ENCODE assay signal across 8 cellular contexts in genomic region chr3:109806929-109807328, GRCh38.
DNase-seq lines count a peak whose midpoint lies in the region; ATAC-seq, FAIRE-seq and TF ChIP-seq lines count a peak whose summit lies in the region.

No MANE protein-coding gene starts in this region.

- BruUV-seq in OCI-LY7 (replicated peaks; lab: Mats Ljungman, UMichigan) = no TSS peak

- H3K9me2 ChIP-seq in OCI-LY7 (ENCODE audit: insufficient read depth, low read length) = no peaks in the 10 kb centered on the region

- no peak overlapping the region for H3K9ac ChIP-seq in kidney (ENCODE audit: low read length in 2 of 2)

- H3K4me3 Mint-ChIP-seq in activated naive CD8-positive, alpha-beta T cell treated with anti-CD3 and anti-CD28 coated beads, Interleukin-2, amount 50 U/mL, for 24 hours = peak overlapping the region; percentile 39
- peak overlapping the region; percentile 69 for H3K4me3 Mint-ChIP-seq in natural killer cell treated with Interleukin-12 subunit alpha and Interleukin-12 subunit beta and Interleukin-15 and Interleukin-18, amount 100 ng/mL, for 72 hours

- H3K4me1 Mint-ChIP-seq in activated naive CD8-positive, alpha-beta T cell treated with anti-CD3 and anti-CD28 coated beads, Interleukin-2, amount 50 U/mL, for 24 hours = peaks cover 49% of the 10 kb centered on the region
- peaks cover 33 to 39% of the 10 kb centered on the region in 2 donors for H3K4me1 Mint-ChIP-seq in natural killer cell treated with Interleukin-12 subunit alpha and Interleukin-12 subunit beta and Interleukin-15 and Interleukin-18, amount 100 ng/mL, for 72 hours (ENCODE audit: low read depth in 2 of 2)

- H3K27me3 Mint-ChIP-seq in activated naive CD8-positive, alpha-beta T cell treated with anti-CD3 and anti-CD28 coated beads, Interleukin-2, amount 50 U/mL, for 24 hours = peaks cover 2% of the 10 kb centered on the region
- H3K27me3 Mint-ChIP-seq in natural killer cell treated with Interleukin-12 subunit alpha and Interleukin-12 subunit beta and Interleukin-15 and Interleukin-18, amount 100 ng/mL, for 72 hours = no peaks in the 10 kb centered on the region

- H3K9me3 Mint-ChIP-seq in activated naive CD8-positive, alpha-beta T cell treated with anti-CD3 and anti-CD28 coated beads, Interleukin-2, amount 50 U/mL, for 24 hours = peaks cover 24% of the 10 kb centered on the region
- peaks cover 9% of the 10 kb centered on the region for H3K9me3 Mint-ChIP-seq in natural killer cell treated with Interleukin-12 subunit alpha and Interleukin-12 subunit beta and Interleukin-15 and Interleukin-18, amount 100 ng/mL, for 72 hours

- no peak for FAIRE-seq in kidney (lab: Jason Lieb, UNC)

- POLR2A ChIA-PET in OCI-LY7 (lab: Charles Lee) = interaction anchor here (0.8 kb wide), 1 partner anchor 685 kb away, joined by 3 read pairs; no protein-coding TSS in a partner anchor

- H3K27ac ChIP-seq in OCI-LY7 (ENCODE audit: low read depth, low read length, poor library complexity, severe bottlenecking) = no peak overlapping the region
- no peak overlapping the region for H3K27ac ChIP-seq in kidney (ENCODE audit: low read depth in 2 of 2, low read length in 2 of 2)
- H3K27ac ChIP-seq in coronary artery = no peak overlapping the region

- H3K36me3 ChIP-seq in OCI-LY7 (ENCODE audit: insufficient read depth, low read length) (no peaks in the 10 kb centered on the region), kidney (ENCODE audit: control insufficient read depth in 1 of 2, insufficient read depth in 2 of 2, low read length in 2 of 2) (no peaks in the 10 kb centered on the region)

- peak; percentile 3 for DNase-seq in Daoy (ENCODE audit: low read depth)
- peak; percentile 10 for DNase-seq in OCI-LY7 (ENCODE audit: low spot score)
- DNase-seq in activated naive CD8-positive, alpha-beta T cell treated with anti-CD3 and anti-CD28 coated beads, Interleukin-2, amount 50 U/mL, for 24 hours = peak; percentile 17
- DNase-seq in natural killer cell treated with Interleukin-12 subunit alpha and Interleukin-12 subunit beta and Interleukin-15 and Interleukin-18, amount 100 ng/mL, for 72 hours (ENCODE audit: low spot score) = peak; percentile 71
- DNase-seq in kidney = no peak
- no peak for DNase-seq in coronary artery (ENCODE audit: low spot score)
- DNase-seq in G401 (ENCODE audit: low spot score) = no peak

- H3K27ac Mint-ChIP-seq in activated naive CD8-positive, alpha-beta T cell treated with anti-CD3 and anti-CD28 coated beads, Interleukin-2, amount 50 U/mL, for 24 hours = peak overlapping the region; percentile 60
- H3K27ac Mint-ChIP-seq in natural killer cell treated with Interleukin-12 subunit alpha and Interleukin-12 subunit beta and Interleukin-15 and Interleukin-18, amount 100 ng/mL, for 72 hours = peak overlapping the region; percentile 89 to 96

- H3K4me3 ChIP-seq in OCI-LY7 (ENCODE audit: low read depth, low read length, poor library complexity, severe bottlenecking) (no peak overlapping the region), kidney (ENCODE audit: low read length in 2 of 2) (no peak overlapping the region), coronary artery (no peak overlapping the region)

- intact Hi-C loops in OCI-LY7 (cut with micrococcal nuclease; ENCODE audit: unreplicated experiment) (no loop called here), kidney (cut with DNase I) (no loop called here)

- H3K79me2 ChIP-seq in OCI-LY7 (ENCODE audit: insufficient read depth, low read depth, low read length) = no peaks in the 10 kb centered on the region

- TF ChIP-seq CTCF in OCI-LY7 (conservative IDR thresholded peaks at IDR 0.05; ENCODE audit: low read length) = no peak
- no peak for TF ChIP-seq CTCF in kidney (IDR thresholded peaks at IDR 0.05; ENCODE audit: borderline replicate concordance, extremely low read depth, insufficient read depth)
- TF ChIP-seq CTCF in coronary artery (IDR thresholded peaks at IDR 0.05) = no peak

- ATAC-seq in HG02610 (IDR thresholded peaks at IDR 0.05; ENCODE audit: unreplicated experiment) = peak; percentile 60
- ATAC-seq in activated naive CD8-positive, alpha-beta T cell treated with anti-CD3 and anti-CD28 coated beads, Interleukin-2, amount 50 U/mL, for 24 hours = peak; percentile 92
- ATAC-seq in natural killer cell treated with Interleukin-12 subunit alpha and Interleukin-12 subunit beta and Interleukin-15 and Interleukin-18, amount 100 ng/mL, for 72 hours = peak; percentile 94

- H3K9me3 ChIP-seq in OCI-LY7 (ENCODE audit: low read length) (no peaks in the 10 kb centered on the region), kidney (ENCODE audit: control insufficient read depth in 1 of 2, low read length in 2 of 2) (no peaks in the 10 kb centered on the region)

- no peaks in the 10 kb centered on the region for H4K20me1 ChIP-seq in OCI-LY7 (ENCODE audit: insufficient read depth, low read length)

- H2AFZ ChIP-seq in OCI-LY7 (ENCODE audit: low read length) = peak overlapping the region; percentile 72

- in situ Hi-C loops in G401 (cut with HindIII; ENCODE audit: low sequenced_read_pairs) = no loop called here

- H3K4me1 ChIP-seq in OCI-LY7 (ENCODE audit: insufficient read depth, low read length, poor library complexity, severe bottlenecking) (no peaks in the 10 kb centered on the region), kidney (ENCODE audit: control insufficient read depth in 1 of 2, insufficient read depth in 1 of 2, low read depth in 1 of 2, low read length in 2 of 2) (no peaks in the 10 kb centered on the region)

- H3K4me2 ChIP-seq in OCI-LY7 (ENCODE audit: low read length) = 0 out of 2 replicates have a peak overlapping the region, but pooled peaks have one; percentile 17

- CTCF ChIA-PET in OCI-LY7 (lab: Charles Lee; ENCODE audit: unreplicated experiment) = no interaction called here

- peaks cover 4% of the 10 kb centered on the region for H3K36me3 Mint-ChIP-seq in activated naive CD8-positive, alpha-beta T cell treated with anti-CD3 and anti-CD28 coated beads, Interleukin-2, amount 50 U/mL, for 24 hours (ENCODE audit: low read depth)
- H3K36me3 Mint-ChIP-seq in natural killer cell treated with Interleukin-12 subunit alpha and Interleukin-12 subunit beta and Interleukin-15 and Interleukin-18, amount 100 ng/mL, for 72 hours = peaks cover 6% of the 10 kb centered on the region

Comparison
In these comparisons a context has a peak if more than half of its experiments do, and no peak if none do; other contexts are left out.
1. DNase-seq: peak in Daoy (single experiment), OCI-LY7 (single experiment), activated naive CD8-positive, alpha-beta T cell treated with anti-CD3 and anti-CD28 coated beads, Interleukin-2, amount 50 U/mL, for 24 hours (single experiment) and natural killer cell treated with Interleukin-12 subunit alpha and Interleukin-12 subunit beta and Interleukin-15 and Interleukin-18, amount 100 ng/mL, for 72 hours (single experiment); none in kidney (single experiment), coronary artery (single experiment) and G401 (single experiment).
2. Peak in every context shown above with its lines, with median percentiles within 50 percentile points of each other: ATAC-seq.